In the genomic region with DNA sequence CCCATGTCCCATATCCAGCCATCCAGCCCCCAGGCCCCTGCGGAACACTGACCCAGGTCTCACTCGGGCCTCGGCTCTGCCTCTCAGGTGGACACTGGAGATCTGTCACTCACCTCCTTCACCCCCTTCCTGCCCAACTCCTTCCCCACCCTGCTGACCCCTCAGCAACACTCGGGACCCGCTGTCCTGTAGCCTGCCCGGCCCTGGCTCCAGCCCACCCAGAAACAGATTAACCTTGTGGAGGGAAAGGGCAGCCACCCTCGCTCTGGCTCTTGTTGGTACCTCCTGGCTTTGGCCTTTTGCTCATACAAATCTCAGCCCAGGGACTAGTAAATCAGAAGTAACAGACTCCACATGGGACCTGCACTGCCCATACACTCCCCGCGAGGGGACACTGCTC, we compare ENCODE assay signal across 20 cellular contexts. TPM values are rescaled to one million over a fixed set of nuclear protein-coding genes. Genes with fewer than 3 reads are reported as not detected.
DNase-seq lines count a peak whose midpoint lies in the region; ATAC-seq and TF ChIP-seq lines count a peak whose summit lies in the region.
"Had no signal": no experiment of that assay in that cellular context is flagged by ENCODE, and none has a peak within 500 bp of the region (broad histone marks: within the 10 kb centered on the region; RNA-seq: fewer than 3 reads in every experiment).

No MANE protein-coding gene starts in this region.

- H2BK5ac ChIP-seq in neuronal stem cell (ENCODE audit: low read length), result no peak overlapping the region

- H4K8ac ChIP-seq in neuronal stem cell (ENCODE audit: low read depth, low read length), result no peak overlapping the region

- H3K9ac ChIP-seq in BLaER1 (no peak overlapping the region), neuronal stem cell (ENCODE audit: low read depth, low read length, poor library complexity) (no peak overlapping the region)
- H3K9ac ChIP-seq in BLaER1 treated with 17β-estradiol and CSF1 and Interleukin-3, amounts not matched to agents 10 nM and 100 nM, result peak overlapping the region in 7 of 11 experiments; percentile 27 to 79 (median 68); a peak in 13 of 22 replicates

- H3K79me1 ChIP-seq in neuronal stem cell (ENCODE audit: low read depth, low read length), result no peaks in the 10 kb centered on the region

- no peak for TF ChIP-seq POLR2A in spleen (IDR thresholded peaks at IDR 0.05)

- WGBS in neuronal stem cell (ENCODE audit: extremely low coverage in 2 of 2, insufficient read length in 2 of 2, insufficient replicate concordance in 1 of 2), 2 donors, result no CpG with 5 or more reads among the region's 9 CpGs
- 83 to 96% (median 90%) methylated on average over 9 of the region's 9 CpGs for WGBS in spleen, 5 donors

- DNase-seq in neuronal stem cell (ENCODE audit: low spot score), result no peak
- peak; percentile 62 for DNase-seq in spleen
- DNase-seq: 8988T; ACHN; BE2C; C1 segment of cervical spinal cord; CD4-positive, alpha-beta memory T cell; CD4-positive, CD25-positive, alpha-beta regulatory T cell; CD8-positive, alpha-beta memory T cell; COR-L47; DMS79 treated with DMSO at 0.1 percent for 48 hours; GF-D8 had no signal

- ATAC-seq in HG03439 (IDR thresholded peaks at IDR 0.05; ENCODE audit: unreplicated experiment) (no peak), GM19463 (IDR thresholded peaks at IDR 0.05; ENCODE audit: unreplicated experiment) (no peak), GM18867 (IDR thresholded peaks at IDR 0.05; ENCODE audit: unreplicated experiment) (no peak)

- H3K14ac ChIP-seq in neuronal stem cell (ENCODE audit: low read length), result peak overlapping the region; percentile 78

- intact Hi-C loops in spleen (cut with DNase I; ENCODE audit: low total_unique reads), result no loop called here

- H3K23ac ChIP-seq in neuronal stem cell (ENCODE audit: low read depth, low read length, poor library complexity), result peak overlapping the region; percentile 8

- TF ChIP-seq CTCF in spleen (IDR thresholded peaks at IDR 0.05 in 8 of 11, conservative IDR thresholded peaks at IDR 0.05 in 3 of 11), result no peak

- no peak overlapping the region for H2AK5ac ChIP-seq in neuronal stem cell (ENCODE audit: low read depth, low read length)

- H3K4me2 ChIP-seq in BLaER1, result peak overlapping the region; percentile 86
- peak overlapping the region; percentile 79 to 94 (median 88) for H3K4me2 ChIP-seq in BLaER1 treated with 17β-estradiol and CSF1 and Interleukin-3, amounts not matched to agents 10 nM and 100 nM
- H3K4me2 ChIP-seq in neuronal stem cell (ENCODE audit: insufficient read depth, low read length, poor library complexity, severe bottlenecking), result no peak overlapping the region

- H3K36me3 ChIP-seq in BLaER1 (no peaks in the 10 kb centered on the region), neuronal stem cell (replicated peaks in 1 of 2; ENCODE audit: control insufficient read depth in 2 of 2, insufficient read depth in 2 of 2, low read length in 2 of 2) (no peaks in the 10 kb centered on the region), spleen (no peaks in the 10 kb centered on the region)
- no peaks in the 10 kb centered on the region for H3K36me3 ChIP-seq in BLaER1 treated with 17β-estradiol and CSF1 and Interleukin-3, amounts not matched to agents 10 nM and 100 nM
- H3K36me3 ChIP-seq: BE2C had no signal

- H2AFZ ChIP-seq in neuronal stem cell (ENCODE audit: low read length), result no peak overlapping the region

- no peak overlapping the region for H3K4ac ChIP-seq in neuronal stem cell (ENCODE audit: low read length)

- no peak overlapping the region for H2BK120ac ChIP-seq in neuronal stem cell (ENCODE audit: low read depth, low read length)

- no peak overlapping the region for H4K91ac ChIP-seq in neuronal stem cell (ENCODE audit: low read depth, low read length, poor library complexity)

- H2BK15ac ChIP-seq in neuronal stem cell (ENCODE audit: low read length), result no peak overlapping the region

- H3K4me1 ChIP-seq in BLaER1 (peaks cover 95% of the 10 kb centered on the region), neuronal stem cell (ENCODE audit: control insufficient read depth in 2 of 2, insufficient read depth in 1 of 2, low read depth in 1 of 2, low read length in 2 of 2) (peaks cover 4 to 8% of the 10 kb centered on the region in 2 donors), spleen (peaks cover 0 to 16% (median 3%) of the 10 kb centered on the region in 6 donors)
- peaks cover 72 to 100% (median 98%) of the 10 kb centered on the region in 10 experiments for H3K4me1 ChIP-seq in BLaER1 treated with 17β-estradiol and CSF1 and Interleukin-3, amounts not matched to agents 10 nM and 100 nM
- H3K4me1 ChIP-seq: BE2C had no signal

- no peak overlapping the region for H2BK12ac ChIP-seq in neuronal stem cell (ENCODE audit: low read length)

- H3K27me3 ChIP-seq in BLaER1, result no peaks in the 10 kb centered on the region
- no peaks in the 10 kb centered on the region for H3K27me3 ChIP-seq in BLaER1 treated with 17β-estradiol and CSF1 and Interleukin-3, amounts not matched to agents 10 nM and 100 nM
- H3K27me3 ChIP-seq in neuronal stem cell (ENCODE audit: control insufficient read depth in 3 of 3, insufficient read depth in 3 of 3, low read depth in 1 of 3, low read length in 3 of 3), result peaks cover 0 to 11% (median 0%) of the 10 kb centered on the region in 3 experiments
- peaks cover 0 to 30% (median 0%) of the 10 kb centered on the region in 7 donors for H3K27me3 ChIP-seq in spleen (replicated peaks in 1 of 7)
- H3K27me3 ChIP-seq: BE2C had no signal

- H3K4me3 ChIP-seq in BLaER1 (no peak overlapping the region), neuronal stem cell (ENCODE audit: low read length in 2 of 2) (no peak overlapping the region), spleen (no peak overlapping the region)
- H3K4me3 ChIP-seq in BLaER1 treated with 17β-estradiol and CSF1 and Interleukin-3, amounts not matched to agents 10 nM and 100 nM, result no peak overlapping the region; a peak in 1 of 20 replicates

- H3K9me3 ChIP-seq in BLaER1, result no peaks in the 10 kb centered on the region
- H3K9me3 ChIP-seq in BLaER1 treated with 17β-estradiol and CSF1 and Interleukin-3, amounts not matched to agents 10 nM and 100 nM (replicated peaks in 1 of 11), result no peaks in the 10 kb centered on the region
- no peaks in the 10 kb centered on the region for H3K9me3 ChIP-seq in neuronal stem cell (replicated peaks in 1 of 2; ENCODE audit: control insufficient read depth in 2 of 2, insufficient read depth in 1 of 2, low read depth in 1 of 2, low read length in 2 of 2)
- no peaks in the 10 kb centered on the region for H3K9me3 ChIP-seq in spleen
- H3K9me3 ChIP-seq: BE2C had no signal

- H4K20me1 ChIP-seq in BLaER1, result no peaks in the 10 kb centered on the region
- H4K20me1 ChIP-seq in BLaER1 treated with 17β-estradiol and CSF1 and Interleukin-3, amounts not matched to agents 10 nM and 100 nM, result no peaks in the 10 kb centered on the region

- H3K18ac ChIP-seq in neuronal stem cell (ENCODE audit: low read length), result peak overlapping the region; percentile 26

- peak overlapping the region; percentile 65 for H3K27ac ChIP-seq in BLaER1
- H3K27ac ChIP-seq in BLaER1 treated with 17β-estradiol and CSF1 and Interleukin-3, amounts not matched to agents 10 nM and 100 nM, result peak overlapping the region in 9 of 11 experiments; percentile 80 to 91 (median 88); a peak in 17 of 22 replicates
- no peak overlapping the region for H3K27ac ChIP-seq in neuronal stem cell (replicated peaks; ENCODE audit: low read length)
- H3K27ac ChIP-seq in spleen, result no peak overlapping the region

RNA-seq across cellular contexts. Expression of gene PRLH, which starts 29.8 kb away (rescaled TPM):
- polyA plus RNA-seq in neuronal stem cell (2013, experiment 1 of 2), result not detected
- polyA plus RNA-seq in neuronal stem cell (2013, experiment 2 of 2), result not detected
- not detected for total RNA-seq in spleen
- polyA plus RNA-seq in spleen, result not detected
- total RNA-seq: A673; CD4-positive, alpha-beta memory T cell; CD4-positive, CD25-positive, alpha-beta regulatory T cell; CD8-positive, alpha-beta memory T cell had no signal
- polyA plus RNA-seq: AG04450; CD14-positive monocyte; CD4-positive, alpha-beta memory T cell; CD4-positive, CD25-positive, alpha-beta regulatory T cell; CD8-positive, alpha-beta memory T cell had no signal

RNA-seq across cellular contexts. Expression of gene MLPH, which starts 49.6 kb away (rescaled TPM):
- polyA plus RNA-seq in neuronal stem cell (2013, experiment 1 of 2), result 0.03 TPM
- 0.08 TPM for polyA plus RNA-seq in neuronal stem cell (2013, experiment 2 of 2)
- 1 to 10 TPM in 1 of 7 donors, under 1 TPM in 3, not detected in 3; 0.29 to 1.4 (median 0.52) TPM for total RNA-seq in spleen
- 1 to 10 TPM in 1 of 3 donors, under 1 TPM in 2; 0.09 to 1.4 (median 0.26) TPM for polyA plus RNA-seq in spleen
- total RNA-seq: A673; CD4-positive, alpha-beta memory T cell; CD8-positive, alpha-beta memory T cell had no signal
- polyA plus RNA-seq: CD14-positive monocyte; CD4-positive, alpha-beta memory T cell; CD4-positive, CD25-positive, alpha-beta regulatory T cell; CD8-positive, alpha-beta memory T cell had no signal

RNA-seq across cellular contexts. Expression of gene RAB17, which starts 53.9 kb away (rescaled TPM):
- polyA plus RNA-seq in neuronal stem cell (2013, experiment 1 of 2), result 0.15 TPM
- not detected for polyA plus RNA-seq in neuronal stem cell (2013, experiment 2 of 2)
- 1 to 10 TPM in 3 of 7 donors, under 1 TPM in 1, not detected in 3; 0.46 to 2.2 (median 1.3) TPM for total RNA-seq in spleen
- polyA plus RNA-seq in spleen, result under 1 TPM; 0.24 to 0.67 (median 0.57) TPM
- total RNA-seq: CD4-positive, alpha-beta memory T cell; CD4-positive, CD25-positive, alpha-beta regulatory T cell; CD8-positive, alpha-beta memory T cell had no signal
- polyA plus RNA-seq: CD4-positive, alpha-beta memory T cell; CD4-positive, CD25-positive, alpha-beta regulatory T cell; CD8-positive, alpha-beta memory T cell had no signal

Comparison
In these comparisons a context has a peak if more than half of its experiments do, and no peak if none do; other contexts are left out.
1. H3K9ac ChIP-seq: peak in BLaER1 treated with 17β-estradiol and CSF1 and Interleukin-3, amounts not matched to agents 10 nM and 100 nM (7 of 11); none in BLaER1 (single experiment) and neuronal stem cell (single experiment).
2. H3K27ac ChIP-seq: peak in BLaER1 (single experiment) and BLaER1 treated with 17β-estradiol and CSF1 and Interleukin-3, amounts not matched to agents 10 nM and 100 nM (9 of 11); none in neuronal stem cell (single experiment) and spleen (0 of 8).